ENCODE assay signal across 29 cellular contexts in the genomic region with DNA sequence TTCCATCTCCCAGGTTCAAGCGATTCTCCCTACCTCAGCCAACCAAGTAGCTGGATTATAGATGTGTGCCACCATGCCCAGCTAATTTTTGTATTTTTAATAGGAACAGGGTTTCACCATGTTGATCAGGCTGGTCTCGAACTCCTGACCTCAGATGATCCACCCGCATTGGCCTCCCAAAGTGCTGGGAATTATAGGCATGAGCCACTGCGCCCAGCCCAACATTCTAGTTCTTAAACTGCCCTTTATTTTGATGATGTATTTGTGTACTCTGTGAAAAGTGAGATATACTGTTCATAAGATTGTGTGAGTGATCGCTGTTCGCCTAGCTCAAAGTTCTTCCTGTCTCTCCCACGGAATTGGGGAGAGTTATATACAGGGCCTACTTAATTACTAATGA.
DNase-seq lines count a peak whose midpoint lies in the region; ATAC-seq and TF ChIP-seq lines count a peak whose summit lies in the region.
"Had no signal": no experiment of that assay in that cellular context is flagged by ENCODE, and none has a peak within 500 bp of the region (broad histone marks: within the 10 kb centered on the region; RNA-seq: fewer than 3 reads in every experiment).

No MANE protein-coding gene starts in this region.

- POLR2A ChIA-PET in Panc1 (lab: Charles Lee) (interaction anchor here (0.5 kb wide), 1 partner anchor 13 kb away, joined by 3 read pairs; no protein-coding TSS in a partner anchor), GM10248 (lab: Yijun Ruan, JAX) (no interaction called here)

- DNase-seq in activated naive CD4-positive, alpha-beta T cell treated with anti-CD3 and anti-CD28 coated beads, Interleukin-2, amount 10 ng/mL, durations not matched to agents 7 days and 5 days: no peak
- DNase-seq in activated naive CD4-positive, alpha-beta T cell treated with anti-CD3 and anti-CD28 coated beads, Interleukin-2, amount 50 U/mL, for 16 hours: no peak
- DNase-seq in Panc1 (ENCODE audit: low read depth, low spot score) (no peak), GM13977 (ENCODE audit: low spot score) (no peak), NCI-H1436 (lab: John Stamatoyannopoulos, UW) (no peak), GM10248 (ENCODE audit: extremely low spot score) (no peak)
- DNase-seq in natural killer cell treated with Interleukin-12 subunit alpha and Interleukin-12 subunit beta and Interleukin-15 and Interleukin-18, amount 100 ng/mL, for 72 hours (ENCODE audit: low spot score): no peak
- DNase-seq: ACHN; activated CD4-positive, CD25-positive, alpha-beta regulatory T cell treated with anti-CD3 and anti-CD28 coated beads, Interleukin-2, amount 50 U/mL, for 72 hours; activated T-cell treated with anti-CD3 and anti-CD28 coated beads, Interleukin-2, amount 50 U/mL, for 72 hours; DMS153; effector memory CD4-positive, alpha-beta T cell; erythroblast; Kasumi-1; mammary epithelial cell; mucosa of descending colon; NCI-H1436 treated with DMSO at 0.1 percent for 48 hours; NCI-H2081 treated with DMSO at 0.1 percent for 48 hours; NCI-H345; NCI-H69; stimulated activated CD4-positive, alpha-beta T cell treated with anti-CD3 and anti-CD28 coated beads, Interleukin-4, amount 100 ng/mL, for 1 hour; SW 1271; trophoblast cell had no signal

- no peaks in the 10 kb centered on the region for H3K9me3 ChIP-seq in Panc1 (ENCODE audit: control insufficient read depth, insufficient read depth, low read depth, low read length)
- H3K9me3 ChIP-seq: ascending aorta, HAP-1, mucosa of descending colon had no signal

- TF ChIP-seq CTCF in Panc1 (IDR thresholded peaks at IDR 0.05): no peak
- no peak for TF ChIP-seq CTCF in GM13977 (IDR thresholded peaks at IDR 0.05; ENCODE audit: extremely low read depth, insufficient read depth, missing control alignments)
- no peak for TF ChIP-seq CTCF in GM10248 (IDR thresholded peaks at IDR 0.05; ENCODE audit: control extremely low read depth, extremely low read depth, low read depth, missing control alignments)

- CTCF ChIA-PET in activated naive CD4-positive, alpha-beta T cell treated with anti-CD3 and anti-CD28 coated beads, Interleukin-2, amount 10 ng/mL, durations not matched to agents 7 days and 5 days (lab: Charles Lee): no interaction called here
- CTCF ChIA-PET in Panc1 (lab: Charles Lee): no interaction called here
- CTCF ChIA-PET in GM10248 (lab: Yijun Ruan, JAX): no interaction called here

- no TSS peak for BruUV-seq in Panc1 (replicated peaks; lab: Mats Ljungman, UMichigan)

- intact Hi-C loops in Panc1 (cut with micrococcal nuclease; ENCODE audit: unreplicated experiment): loop anchor here (10.0 kb wide), 1 partner anchor 104 kb away; a partner anchor contains a TSS

- no peak overlapping the region for H3K4me3 ChIP-seq in Panc1 (ENCODE audit: low read depth in 2 of 2, low read length in 2 of 2)
- H3K4me3 ChIP-seq: ascending aorta, coronary artery, HAP-1, mucosa of descending colon had no signal

- in situ Hi-C loops in Panc1 (cut with HindIII; ENCODE audit: low pct_unique_long_range_greater_than_20kb, low sequenced_read_pairs): no loop called here
- in situ Hi-C loops in GM13977 (cut with MboI; ENCODE audit: low pct_unique_long_range_greater_than_20kb, low sequenced_read_pairs, unreplicated experiment): loop anchor here (10.0 kb wide), 1 partner anchor 394 kb away; no protein-coding TSS in a partner anchor

- ATAC-seq in Panc1: no peak
- ATAC-seq in activated T-helper 17 cell treated with anti-CD3 and anti-CD28 coated beads, Interleukin-2, amount 50 U/mL, for 72 hours (replicated peaks): no peak
- ATAC-seq in natural killer cell treated with Interleukin-12 subunit alpha and Interleukin-12 subunit beta and Interleukin-15 and Interleukin-18, amount 100 ng/mL, for 72 hours: no peak
- ATAC-seq: activated naive CD4-positive, alpha-beta T cell treated with anti-CD3 and anti-CD28 coated beads, Interleukin-2, amount 50 U/mL, for 72 hours; activated T-cell treated with anti-CD3 and anti-CD28 coated beads, Interleukin-2, amount 50 U/mL, for 72 hours; mucosa of descending colon had no signal

- peak overlapping the region; percentile 83 for H3K27ac Mint-ChIP-seq in activated naive CD4-positive, alpha-beta T cell treated with anti-CD3 and anti-CD28 coated beads, Interleukin-2, amount 10 ng/mL, durations not matched to agents 7 days and 5 days
- peak overlapping the region; percentile 5 for H3K27ac Mint-ChIP-seq in activated T-helper 17 cell treated with anti-CD3 and anti-CD28 coated beads, Interleukin-2, amount 50 U/mL, for 72 hours
- peak overlapping the region; percentile 21 to 55 for H3K27ac Mint-ChIP-seq in natural killer cell treated with Interleukin-12 subunit alpha and Interleukin-12 subunit beta and Interleukin-15 and Interleukin-18, amount 100 ng/mL, for 72 hours

- H3K27ac ChIP-seq in Panc1 (ENCODE audit: low read length): peak overlapping the region; percentile 54; the same call in 1 of the 2 replicates
- H3K27ac ChIP-seq: ascending aorta, coronary artery had no signal

- no peak overlapping the region for H3K4me3 Mint-ChIP-seq in activated naive CD4-positive, alpha-beta T cell treated with anti-CD3 and anti-CD28 coated beads, Interleukin-2, amount 10 ng/mL, durations not matched to agents 7 days and 5 days
- no peak overlapping the region for H3K4me3 Mint-ChIP-seq in activated T-helper 17 cell treated with anti-CD3 and anti-CD28 coated beads, Interleukin-2, amount 50 U/mL, for 72 hours
- H3K4me3 Mint-ChIP-seq in natural killer cell treated with Interleukin-12 subunit alpha and Interleukin-12 subunit beta and Interleukin-15 and Interleukin-18, amount 100 ng/mL, for 72 hours: no peak overlapping the region
- H3K4me3 Mint-ChIP-seq: B cell had no signal

- H3K4me1 ChIP-seq in Panc1 (ENCODE audit: control insufficient read depth, insufficient read depth, low read length): peaks cover 23% of the 10 kb centered on the region

- H3K9me3 Mint-ChIP-seq in activated naive CD4-positive, alpha-beta T cell treated with anti-CD3 and anti-CD28 coated beads, Interleukin-2, amount 10 ng/mL, durations not matched to agents 7 days and 5 days: no peaks in the 10 kb centered on the region
- H3K9me3 Mint-ChIP-seq in activated T-helper 17 cell treated with anti-CD3 and anti-CD28 coated beads, Interleukin-2, amount 50 U/mL, for 72 hours: no peaks in the 10 kb centered on the region
- no peaks in the 10 kb centered on the region for H3K9me3 Mint-ChIP-seq in natural killer cell treated with Interleukin-12 subunit alpha and Interleukin-12 subunit beta and Interleukin-15 and Interleukin-18, amount 100 ng/mL, for 72 hours
- H3K9me3 Mint-ChIP-seq: activated naive CD4-positive, alpha-beta T cell treated with anti-CD3 and anti-CD28 coated beads, Interleukin-2, amount 50 U/mL, for 72 hours; activated T-cell treated with anti-CD3 and anti-CD28 coated beads, Interleukin-2, amount 50 U/mL, for 72 hours had no signal

- H3K36me3 Mint-ChIP-seq in activated naive CD4-positive, alpha-beta T cell treated with anti-CD3 and anti-CD28 coated beads, Interleukin-2, amount 10 ng/mL, durations not matched to agents 7 days and 5 days: peaks cover 4% of the 10 kb centered on the region
- H3K36me3 Mint-ChIP-seq in activated T-helper 17 cell treated with anti-CD3 and anti-CD28 coated beads, Interleukin-2, amount 50 U/mL, for 72 hours (ENCODE audit: low read depth): peaks cover 5% of the 10 kb centered on the region
- no peaks in the 10 kb centered on the region for H3K36me3 Mint-ChIP-seq in natural killer cell treated with Interleukin-12 subunit alpha and Interleukin-12 subunit beta and Interleukin-15 and Interleukin-18, amount 100 ng/mL, for 72 hours
- H3K36me3 Mint-ChIP-seq: activated naive CD4-positive, alpha-beta T cell treated with anti-CD3 and anti-CD28 coated beads, Interleukin-2, amount 50 U/mL, for 72 hours had no signal

- H3K36me3 ChIP-seq in Panc1 (ENCODE audit: control insufficient read depth, insufficient read depth, low read length): no peaks in the 10 kb centered on the region
- H3K36me3 ChIP-seq: ascending aorta, HAP-1 had no signal

- H3K4me1 Mint-ChIP-seq in activated naive CD4-positive, alpha-beta T cell treated with anti-CD3 and anti-CD28 coated beads, Interleukin-2, amount 10 ng/mL, durations not matched to agents 7 days and 5 days: peaks cover 57% of the 10 kb centered on the region
- peaks cover 27% of the 10 kb centered on the region for H3K4me1 Mint-ChIP-seq in activated T-helper 17 cell treated with anti-CD3 and anti-CD28 coated beads, Interleukin-2, amount 50 U/mL, for 72 hours
- peaks cover 31 to 40% of the 10 kb centered on the region in 2 donors for H3K4me1 Mint-ChIP-seq in natural killer cell treated with Interleukin-12 subunit alpha and Interleukin-12 subunit beta and Interleukin-15 and Interleukin-18, amount 100 ng/mL, for 72 hours (ENCODE audit: low read depth in 2 of 2)

- no peaks in the 10 kb centered on the region for H3K27me3 Mint-ChIP-seq in activated naive CD4-positive, alpha-beta T cell treated with anti-CD3 and anti-CD28 coated beads, Interleukin-2, amount 10 ng/mL, durations not matched to agents 7 days and 5 days
- H3K27me3 Mint-ChIP-seq in activated T-helper 17 cell treated with anti-CD3 and anti-CD28 coated beads, Interleukin-2, amount 50 U/mL, for 72 hours: no peaks in the 10 kb centered on the region
- no peaks in the 10 kb centered on the region for H3K27me3 Mint-ChIP-seq in natural killer cell treated with Interleukin-12 subunit alpha and Interleukin-12 subunit beta and Interleukin-15 and Interleukin-18, amount 100 ng/mL, for 72 hours
- H3K27me3 Mint-ChIP-seq: B cell had no signal

- no peaks in the 10 kb centered on the region for H3K27me3 ChIP-seq in Panc1 (ENCODE audit: control insufficient read depth, insufficient read depth, low read length)
- H3K27me3 ChIP-seq: ascending aorta had no signal

Comparison
In these comparisons a context has a peak if more than half of its experiments do, and no peak if none do; other contexts are left out.
1. H3K27ac Mint-ChIP-seq: peak in every context shown above with its lines; median percentile 83 in activated naive CD4-positive, alpha-beta T cell treated with anti-CD3 and anti-CD28 coated beads, Interleukin-2, amount 10 ng/mL, durations not matched to agents 7 days and 5 days; 38 in natural killer cell treated with Interleukin-12 subunit alpha and Interleukin-12 subunit beta and Interleukin-15 and Interleukin-18, amount 100 ng/mL, for 72 hours; 5 in activated T-helper 17 cell treated with anti-CD3 and anti-CD28 coated beads, Interleukin-2, amount 50 U/mL, for 72 hours.